ENCODE assay signal across 16 cellular contexts in the genomic region with DNA sequence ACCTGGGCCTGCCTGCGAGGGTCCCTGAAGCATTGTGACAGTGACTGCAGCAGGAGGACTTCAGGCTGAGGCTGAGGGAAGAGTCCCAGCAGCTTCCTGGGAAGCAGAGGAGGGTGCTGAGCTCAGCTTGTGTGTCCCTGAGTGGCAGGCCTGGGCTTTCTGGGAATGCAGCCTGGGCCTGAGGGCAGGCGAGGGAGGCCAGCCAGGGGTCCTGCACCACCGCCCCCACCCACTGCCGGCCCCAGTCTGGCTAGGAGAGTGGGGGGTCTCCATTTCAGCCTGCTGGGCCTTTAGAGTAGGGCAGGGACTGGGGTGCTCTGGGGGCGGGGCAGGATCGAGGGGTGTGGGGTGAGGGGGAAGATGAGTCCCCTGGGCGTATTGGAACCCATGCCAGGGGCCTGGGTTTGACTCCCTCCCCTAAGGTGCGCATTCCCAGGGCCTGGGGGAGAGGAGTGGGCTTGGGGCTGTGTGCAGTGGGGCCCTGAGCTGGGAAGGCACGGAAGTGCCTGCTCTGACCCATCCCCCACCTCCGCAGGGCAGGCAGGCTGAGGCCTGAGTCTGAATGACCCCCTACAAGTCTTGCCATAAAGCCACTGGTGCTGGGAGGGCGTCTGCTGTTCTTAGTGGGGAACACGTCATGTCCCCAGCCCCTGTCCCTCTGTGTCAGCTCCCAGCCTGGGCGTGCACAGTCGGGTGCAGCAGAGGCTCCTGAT. TPM values are rescaled to one million over a fixed set of nuclear protein-coding genes. Genes with fewer than 3 reads are reported as not detected.
A peak's percentile ranks its signal among the peaks of the same experiment; 100 is the strongest.
DNase-seq lines count a peak whose midpoint lies in the region; FAIRE-seq and TF ChIP-seq lines count a peak whose summit lies in the region.
"Had no signal": no experiment of that assay in that cellular context is flagged by ENCODE, and none has a peak within 500 bp of the region (broad histone marks: within the 10 kb centered on the region; RNA-seq: fewer than 3 reads in every experiment).

No MANE protein-coding gene starts in this region.

- no CpG with 5 or more reads among the region's 14 CpGs for WGBS in H9 (ENCODE audit: extremely low coverage, insufficient read length, low lambda C conversion rate)
- 77 to 89% (median 88%) methylated on average over 9 to 14 of the region's 14 CpGs for WGBS in spleen, 5 donors

- no peaks in the 10 kb centered on the region; a peak in 1 of 5 replicates for H3K9me3 Mint-ChIP-seq in H9

- no peak overlapping the region for H2BK12ac ChIP-seq in H9 (ENCODE audit: insufficient read length, low read depth, low read length)

- H4K91ac ChIP-seq in H9 (ENCODE audit: insufficient read length, low read depth, low read length): no peak overlapping the region

- H3K9ac ChIP-seq in H9 (ENCODE audit: extremely low read depth, insufficient read length, low read length) (no peak overlapping the region), adipocyte (ENCODE audit: low read length) (peak overlapping the region; percentile 85), keratinocyte (ENCODE audit: control insufficient read depth, extremely low read depth, insufficient read depth, low read length) (peak overlapping the region; percentile 100)
- H3K9ac ChIP-seq: parathyroid adenoma had no signal

- no peaks in the 10 kb centered on the region for H3K79me1 ChIP-seq in H9 (ENCODE audit: insufficient read depth, low read depth, low read length, poor library complexity, severe bottlenecking)

- no peak overlapping the region for H2BK20ac ChIP-seq in H9 (ENCODE audit: low read depth, low read length, poor library complexity, severe bottlenecking)

- H3K4me3 Mint-ChIP-seq in H9: no peak overlapping the region

- no peak overlapping the region for H3K27ac ChIP-seq in H9 (ENCODE audit: insufficient read length, low read depth, low read length)
- H3K27ac ChIP-seq in keratinocyte (ENCODE audit: control insufficient read depth, insufficient read depth, low read length): peak overlapping the region; percentile 100
- H3K27ac ChIP-seq in spleen: no peak overlapping the region
- H3K27ac ChIP-seq: parathyroid adenoma had no signal

- dilution Hi-C loops in keratinocyte (cut with MboI; ENCODE audit: extremely low pct_ligation_motif_present, low sequenced_read_pairs): no loop called here

- H3K27me3 ChIP-seq in H9 (ENCODE audit: insufficient read depth, low read length) (no peaks in the 10 kb centered on the region), adipocyte (replicated peaks; ENCODE audit: control insufficient read depth, insufficient read depth, low read length) (no peaks in the 10 kb centered on the region), keratinocyte (ENCODE audit: control insufficient read depth, extremely low read depth, insufficient read depth, low read length) (no peaks in the 10 kb centered on the region), spleen (replicated peaks in 1 of 7) (no peaks in the 10 kb centered on the region)

- H3K9me3 ChIP-seq in H9 (ENCODE audit: control insufficient read depth, low read depth, low read length) (no peaks in the 10 kb centered on the region), adipocyte (ENCODE audit: control insufficient read depth, low read length) (no peaks in the 10 kb centered on the region), keratinocyte (ENCODE audit: control insufficient read depth, low read depth, low read length) (no peaks in the 10 kb centered on the region), spleen (no peaks in the 10 kb centered on the region)

- H3K4me1 ChIP-seq in H9 (ENCODE audit: insufficient read depth, low read length) (peaks cover 5% of the 10 kb centered on the region; the same call in 1 of the 2 replicates), adipocyte (ENCODE audit: control insufficient read depth, insufficient read depth, low read length) (peaks cover 52% of the 10 kb centered on the region), keratinocyte (ENCODE audit: control insufficient read depth, extremely low read depth, insufficient read depth, low read length) (peaks cover 74% of the 10 kb centered on the region), spleen (peaks cover 0 to 18% (median 10%) of the 10 kb centered on the region in 6 donors)
- H3K4me1 ChIP-seq: parathyroid adenoma had no signal

- no peak overlapping the region for H3K4ac ChIP-seq in H9 (ENCODE audit: low read depth, low read length)

- H2AK5ac ChIP-seq in H9 (ENCODE audit: insufficient read length, low read length): no peak overlapping the region

- H3K14ac ChIP-seq in H9 (ENCODE audit: insufficient read depth, low read length): peak overlapping the region; percentile 59

- H2BK120ac ChIP-seq in H9 (ENCODE audit: low read depth, low read length, poor library complexity, severe bottlenecking): no peak overlapping the region

- TF ChIP-seq POLR2A in spleen (IDR thresholded peaks at IDR 0.05): no peak
- no peak for TF ChIP-seq POLR2A in GM12892 (IDR thresholded peaks at IDR 0.05; ENCODE audit: low read depth, low read length)
- TF ChIP-seq POLR2A in erythroblast (IDR thresholded peaks at IDR 0.05; ENCODE audit: low read length): no peak

- no peak overlapping the region for H4K5ac ChIP-seq in H9 (ENCODE audit: insufficient read length, low read depth, low read length)

- H2AFZ ChIP-seq in H9 (ENCODE audit: low read length): no peak overlapping the region
- no peak overlapping the region for H2AFZ ChIP-seq in keratinocyte (ENCODE audit: control insufficient read depth, low read length)
- H2AFZ ChIP-seq: parathyroid adenoma had no signal

- H3K4me1 Mint-ChIP-seq in H9: peaks cover 29 to 52% of the 10 kb centered on the region in 2 experiments

- no peaks in the 10 kb centered on the region for H3K9me1 ChIP-seq in keratinocyte (ENCODE audit: control insufficient read depth, extremely low read depth, insufficient read depth, low read length)

- peaks cover 3% of the 10 kb centered on the region; the same call in 1 of the 2 replicates for H3K27me3 Mint-ChIP-seq in H9 (ENCODE audit: low read depth)

- H2BK15ac ChIP-seq in H9 (ENCODE audit: low read depth, low read length): no peak overlapping the region

- H3K56ac ChIP-seq in H9 (ENCODE audit: insufficient read length, low read depth, low read length): no peak overlapping the region

- no peak overlapping the region for H4K8ac ChIP-seq in H9 (replicated peaks; ENCODE audit: insufficient read length, low read depth, low read length)

- intact Hi-C loops in spleen (cut with DNase I; ENCODE audit: low total_unique reads): no loop called here

- no peak overlapping the region for H3K23ac ChIP-seq in H9 (ENCODE audit: insufficient read length, low read depth, low read length)

- H3K4me2 ChIP-seq in H9 (ENCODE audit: insufficient read depth, insufficient read length, low read length) (no peak overlapping the region), keratinocyte (ENCODE audit: control insufficient read depth, extremely low read depth, insufficient read depth, low read depth, low read length) (peak overlapping the region; percentile 97)

- no peaks in the 10 kb centered on the region for H3K79me2 ChIP-seq in H9 (ENCODE audit: insufficient read depth, low read length)
- H3K79me2 ChIP-seq in keratinocyte (ENCODE audit: control insufficient read depth, insufficient read depth, low read length): peaks cover 10% of the 10 kb centered on the region
- H3K79me2 ChIP-seq: parathyroid adenoma had no signal

- H2BK5ac ChIP-seq in H9 (ENCODE audit: insufficient read length, low read length): no peak overlapping the region

- no peak overlapping the region for H3K4me3 ChIP-seq in adipocyte (ENCODE audit: low read length)
- H3K4me3 ChIP-seq in keratinocyte (ENCODE audit: control insufficient read depth in 2 of 3, extremely low read depth in 1 of 3, insufficient read depth in 2 of 3, low read depth in 1 of 3, low read length in 3 of 3): peak overlapping the region in 1 of 3 experiments; percentile 9
- no peak overlapping the region for H3K4me3 ChIP-seq in spleen

- H3K36me3 ChIP-seq in adipocyte (ENCODE audit: control insufficient read depth, insufficient read depth, low read length, severe bottlenecking) (no peaks in the 10 kb centered on the region), keratinocyte (ENCODE audit: control insufficient read depth in 2 of 2, extremely low read depth in 1 of 2, insufficient read depth in 2 of 2, low read length in 2 of 2) (no peaks in the 10 kb centered on the region), spleen (no peaks in the 10 kb centered on the region)

- H4K20me1 ChIP-seq in H9 (ENCODE audit: control insufficient read depth, insufficient read depth, insufficient read length) (no peaks in the 10 kb centered on the region), keratinocyte (ENCODE audit: control insufficient read depth, extremely low read depth, insufficient read depth, low read length) (no peaks in the 10 kb centered on the region)

- TF ChIP-seq CTCF in H9 (conservative IDR thresholded peaks at IDR 0.05) (no peak), keratinocyte (optimal IDR thresholded peaks at IDR 0.05 in 1 of 3, IDR thresholded peaks at IDR 0.05 in 1 of 3, conservative IDR thresholded peaks at IDR 0.05 in 1 of 3; ENCODE audit: extremely low read depth in 1 of 3, insufficient read depth in 2 of 3, low read length in 3 of 3) (no peak), spleen (IDR thresholded peaks at IDR 0.05 in 8 of 11, conservative IDR thresholded peaks at IDR 0.05 in 3 of 11) (no peak)

- no peaks in the 10 kb centered on the region for H3K23me2 ChIP-seq in H9 (ENCODE audit: insufficient read length, low read depth, low read length, poor library complexity, severe bottlenecking)

- H3K18ac ChIP-seq in H9 (ENCODE audit: insufficient read length, low read depth, low read length): no peak overlapping the region

- FAIRE-seq in keratinocyte (lab: Jason Lieb, UNC): peak; percentile 93
- FAIRE-seq in GM12892 (lab: Jason Lieb, UNC): no peak

- peak; percentile 44 for DNase-seq in H9
- DNase-seq in adipocyte (ENCODE audit: low read depth): no peak
- DNase-seq in keratinocyte (ENCODE audit: low read depth, low spot score): peak; percentile 95
- DNase-seq in spleen: peak; percentile 63
- no peak for DNase-seq in hypothalamus (lab: John Stamatoyannopoulos, UW)
- DNase-seq in GM12892 (ENCODE audit: insufficient read length): no peak
- no peak for DNase-seq in erythroblast (lab: John Stamatoyannopoulos, UW)
- DNase-seq in H4 (ENCODE audit: low spot score): no peak
- DNase-seq: DMS79 treated with DMSO at 0.1 percent for 48 hours, Karpas-422, NCI-H1417, NCI-H345, substantia nigra, SW 1271 had no signal

- H3K27ac Mint-ChIP-seq in H9: peak overlapping the region in 1 of 3 experiments; percentile 81; a peak in 2 of 7 replicates

- no peak overlapping the region for H3T11ph ChIP-seq in H9 (ENCODE audit: low read length)

- no peaks in the 10 kb centered on the region for H3K36me3 Mint-ChIP-seq in H9 (ENCODE audit: insufficient read depth in 1 of 3, low read depth in 3 of 3)

RNA-seq across cellular contexts. Expression of a gene that starts 46.4 kb away (rescaled TPM):
- 0.07 TPM in 1 of 2 replicates, not detected in the other for total RNA-seq in H9 (2021)
- polyA plus RNA-seq in keratinocyte: 3.3 to 7.2 TPM (median 4.1 TPM) in 3 replicates
- 109 TPM for polyA plus RNA-seq in keratinocyte (2011; ENCODE audit: low read depth)
- 4.2 and 7.4 TPM in 2 replicates for polyA plus RNA-seq in keratinocyte (2011; cell fraction: cytosol; rRNA removed)
- 7.3 and 11.7 TPM in 2 replicates for polyA plus RNA-seq in keratinocyte (2011; cell fraction: nucleus; rRNA removed)
- polyA plus RNA-seq in keratinocyte (2012; ENCODE audit: low replicate concordance): 7.1 and 246 TPM in 2 replicates
- polyA minus RNA-seq in keratinocyte: 4.3 to 10.4 TPM (median 6.0 TPM) in 3 replicates
- polyA minus RNA-seq in keratinocyte (2011; cell fraction: cytosol; rRNA and poly(A)+ RNA removed): 7.9 TPM
- polyA minus RNA-seq in keratinocyte (2011; cell fraction: nucleus; rRNA and poly(A)+ RNA removed): 6.9 and 10.4 TPM in 2 replicates
- total RNA-seq in spleen: under 1 TPM in 2 of 7 donors, not detected in 5; 0.17 to 0.37 TPM
- polyA plus RNA-seq in spleen: under 1 TPM in 1 of 3 donors, not detected in 2; 0.03 TPM
- not detected for polyA plus RNA-seq in GM12892 (2012; ENCODE audit: missing spikeins)
- total RNA-seq in H4 (2014; rRNA removed; shearing (Covaris generic)): 4.7 and 6.9 TPM in 2 replicates
- total RNA-seq: cerebellum had no signal

Comparison
In these comparisons a context has a peak if more than half of its experiments do, and no peak if none do; other contexts are left out.
1. DNase-seq: peak in H9 (single experiment), keratinocyte (single experiment) and spleen (single experiment); none in adipocyte (single experiment), hypothalamus (0 of 51), GM12892 (single experiment), erythroblast (0 of 2) and H4 (single experiment).